ENCODE assay signal across 8 cellular contexts in the genomic region with DNA sequence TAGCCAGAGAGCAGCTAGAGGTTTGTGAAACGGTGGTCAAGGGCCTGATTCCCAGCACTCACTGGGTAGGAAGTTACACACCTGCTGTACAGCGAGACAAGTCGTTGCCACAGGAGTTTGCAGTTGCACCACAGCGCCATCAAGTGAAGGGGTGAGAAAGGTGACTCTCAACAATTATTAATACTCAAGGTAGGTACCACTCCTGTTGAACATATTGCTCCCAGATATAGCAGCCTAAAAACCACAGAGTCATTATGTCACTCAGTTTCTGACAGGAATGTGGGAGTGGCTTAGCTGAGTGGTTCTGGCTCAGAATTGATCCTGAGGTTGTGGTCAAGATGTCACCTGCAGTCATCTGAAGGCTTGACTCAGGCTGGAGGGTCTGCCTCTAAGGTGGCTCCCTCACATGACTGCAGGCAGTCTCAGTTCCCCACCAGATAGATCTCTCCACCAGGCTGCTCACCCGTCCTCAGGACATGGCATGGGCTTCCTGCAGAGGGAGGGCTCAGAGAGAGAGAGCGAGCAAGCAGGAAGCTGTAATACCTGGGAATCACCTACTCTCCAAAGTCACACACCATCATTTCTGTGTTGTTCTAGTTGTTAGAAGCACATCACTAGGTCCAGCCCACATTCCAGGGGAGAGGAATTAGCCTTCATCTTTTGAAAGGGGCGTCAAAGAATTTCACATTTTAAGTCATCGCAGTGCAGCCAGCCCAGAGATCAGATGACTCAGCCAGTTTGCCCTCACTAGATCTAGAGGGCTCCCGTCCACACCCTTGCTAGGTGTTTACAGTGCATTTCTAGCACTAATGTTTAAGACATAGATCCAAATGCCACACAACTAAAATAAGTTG. TPM values are rescaled to one million over a fixed set of nuclear protein-coding genes. Genes with fewer than 3 reads are reported as not detected.
A peak's percentile ranks its signal among the peaks of the same experiment; 100 is the strongest.
DNase-seq lines count a peak whose midpoint lies in the region; ATAC-seq, FAIRE-seq and TF ChIP-seq lines count a peak whose summit lies in the region.

No MANE protein-coding gene starts in this region.

- in situ Hi-C loops in GM23248 (cut with MboI), result no loop called here
- in situ Hi-C loops in GM12878 (cut with MboI), result no loop called here

- no peaks in the 10 kb centered on the region for H4K20me1 ChIP-seq in GM23248 (ENCODE audit: insufficient read depth)
- no peaks in the 10 kb centered on the region for H4K20me1 ChIP-seq in GM12878 (ENCODE audit: control insufficient read depth, insufficient read depth)

- RAD21 ChIA-PET in GM12878 (lab: Charles Lee; ENCODE audit: unreplicated experiment), result interaction anchor here (0.6 to 1.4 kb wide), 2 partner anchors 10 to 29 kb away, joined by 3 to 4 read pairs; no protein-coding TSS in a partner anchor

- H3K27ac Mint-ChIP-seq in Calu3 (ENCODE audit: unreplicated experiment), result peak overlapping the region; percentile 69

- peaks cover 5% of the 10 kb centered on the region for H3K36me3 Mint-ChIP-seq in Calu3 (ENCODE audit: insufficient read depth, unreplicated experiment)

- DNase-seq in Calu3 (peak; percentile 79), GM23248 (peak; percentile 42), OCI-M1 (lab: John Stamatoyannopoulos, UW) (peak; percentile 73), GM12878 (ENCODE audit: low read depth, low spot score) (no peak), small intestine (peak; percentile 81), NCI-H1048 (lab: John Stamatoyannopoulos, UW) (no peak), NCI-H774 (lab: John Stamatoyannopoulos, UW) (no peak), AG08396 (ENCODE audit: low spot score) (no peak)

- TF ChIP-seq EP300 in GM12878 (IDR thresholded peaks at IDR 0.05; ENCODE audit: borderline replicate concordance in 1 of 2, control insufficient read depth in 1 of 2, low read depth in 2 of 2, low read length in 2 of 2), result no peak

- H3K9ac ChIP-seq in GM23248 (no peak overlapping the region), GM12878 (ENCODE audit: control insufficient read depth, insufficient read depth, low read length) (no peak overlapping the region)

- intact Hi-C loops in Calu3 (cut with micrococcal nuclease; ENCODE audit: unreplicated experiment), result loop anchor here (1.0 to 10.0 kb wide), 2 partner anchors 95 to 126 kb away; no protein-coding TSS in a partner anchor
- intact Hi-C loops in GM12878 (cut with micrococcal nuclease; ENCODE audit: unreplicated experiment), result loop anchor here (1.0 kb wide), 1 partner anchor 95 kb away; no protein-coding TSS in a partner anchor

- SMC1A ChIA-PET in GM12878 (lab: Charles Lee; ENCODE audit: uncharacterized antibody, unreplicated experiment), result interaction anchor here (0.6 to 1.8 kb wide), 6 partner anchors 10 to 99 kb away, joined by 3 to 8 read pairs (median 3); no protein-coding TSS in a partner anchor

- H3K36me3 ChIP-seq in GM23248 (ENCODE audit: low read depth) (no peaks in the 10 kb centered on the region), GM12878 (ENCODE audit: control insufficient read depth in 2 of 2, insufficient read depth in 2 of 2, low read length in 1 of 2) (no peaks in the 10 kb centered on the region), small intestine (ENCODE audit: control insufficient read depth in 2 of 2, insufficient read depth in 2 of 2, low read length in 2 of 2) (no peaks in the 10 kb centered on the region)

- WGBS in GM23248 (ENCODE audit: low coverage in 1 of 2, low lambda C conversion rate in 2 of 2, missing lambda C conversion rate in 2 of 2), 2 experiments, result 74 to 75% methylated on average over 9 of the region's 9 CpGs
- WGBS in GM12878 (ENCODE audit: insufficient coverage, insufficient replicate concordance, low lambda C conversion rate, missing lambda C conversion rate), result 17% methylated on average over 9 of the region's 9 CpGs
- 26 to 51% (median 28%) methylated on average over 9 of the region's 9 CpGs for WGBS in small intestine, 3 donors

- peak; percentile 93 for ATAC-seq in GM12878

- TF ChIP-seq CTCF in Calu3 (IDR thresholded peaks at IDR 0.05; ENCODE audit: unreplicated experiment) (peak; percentile 49), GM12878 (IDR thresholded peaks at IDR 0.05 in 2 of 3, conservative IDR thresholded peaks at IDR 0.05 in 1 of 3; ENCODE audit: control insufficient read depth in 2 of 3, extremely low read depth in 1 of 3, insufficient read depth in 1 of 3, low read depth in 3 of 3, low read length in 3 of 3) (peak; percentile 35 to 74 (median 59))

- peak; percentile 23 for FAIRE-seq in GM12878 (lab: Jason Lieb, UNC)
- FAIRE-seq in small intestine (lab: Jason Lieb, UNC), result no peak

- POLR2A ChIA-PET in GM12878 (lab: Charles Lee), result no interaction called here

- BruUV-seq in Calu3 (replicated peaks; lab: Mats Ljungman, UMichigan), result no TSS peak
- no TSS peak for BruUV-seq in GM12878 (replicated peaks; lab: Mats Ljungman, UMichigan)

- no peaks in the 10 kb centered on the region for H3K27me3 Mint-ChIP-seq in Calu3 (ENCODE audit: unreplicated experiment)

- TF ChIP-seq POLR2A in GM12878 (IDR thresholded peaks at IDR 0.05; ENCODE audit: low read depth, low read length), result no peak

- peak; percentile 22; the same call in 1 of the 2 replicates for TF ChIP-seq RAD21 in GM12878 (IDR thresholded peaks at IDR 0.05; ENCODE audit: insufficient read depth, low read depth, low read length)

- peak overlapping the region; percentile 55 for H3K4me3 Mint-ChIP-seq in Calu3 (ENCODE audit: low read depth, unreplicated experiment)

- H3K79me2 ChIP-seq in GM23248 (ENCODE audit: insufficient read depth), result no peaks in the 10 kb centered on the region
- no peaks in the 10 kb centered on the region for H3K79me2 ChIP-seq in GM12878 (ENCODE audit: control insufficient read depth, insufficient read depth, low read length)

- no peaks in the 10 kb centered on the region for H3K9me2 ChIP-seq in GM23248 (ENCODE audit: insufficient read depth)

- H3K27me3 ChIP-seq in GM23248 (replicated peaks; ENCODE audit: insufficient read depth) (no peaks in the 10 kb centered on the region), GM12878 (replicated peaks in 1 of 2; ENCODE audit: control insufficient read depth in 2 of 2, insufficient read depth in 2 of 2, low read length in 1 of 2) (no peaks in the 10 kb centered on the region), small intestine (ENCODE audit: control insufficient read depth in 2 of 2, insufficient read depth in 2 of 2, low read length in 2 of 2) (no peaks in the 10 kb centered on the region)

- CTCF ChIA-PET in Calu3 (lab: Charles Lee), result interaction anchor here (0.6 kb wide), 2 partner anchors 19 to 136 kb away, joined by 3 read pairs; no protein-coding TSS in a partner anchor
- CTCF ChIA-PET in GM12878 (lab: Yijun Ruan, JAX), result interaction anchor here (0.9 to 2.2 kb wide), 7 partner anchors 80 to 189 kb away, joined by 3 to 7 read pairs (median 5); no protein-coding TSS in a partner anchor

- no peak overlapping the region for H3K27ac ChIP-seq in GM23248
- no peak overlapping the region for H3K27ac ChIP-seq in GM12878 (ENCODE audit: control insufficient read depth, insufficient read depth)
- H3K27ac ChIP-seq in small intestine (ENCODE audit: low read depth in 1 of 2, low read length in 1 of 2), result no peak overlapping the region

- H3K4me3 ChIP-seq in GM23248, result no peak overlapping the region
- no peak overlapping the region for H3K4me3 ChIP-seq in GM12878
- H3K4me3 ChIP-seq in small intestine (ENCODE audit: low read depth in 1 of 2, low read length in 2 of 2), result no peak overlapping the region

- peaks cover 10% of the 10 kb centered on the region for H3F3A ChIP-seq in GM23248 (ENCODE audit: insufficient read depth)

- no peaks in the 10 kb centered on the region for H3K9me3 Mint-ChIP-seq in Calu3 (ENCODE audit: low read depth, unreplicated experiment)

- H3K4me1 ChIP-seq in GM23248 (ENCODE audit: insufficient read depth) (peaks cover 25% of the 10 kb centered on the region), GM12878 (ENCODE audit: control insufficient read depth, insufficient read depth, low read length) (no peaks in the 10 kb centered on the region), small intestine (ENCODE audit: control insufficient read depth in 2 of 2, insufficient read depth in 1 of 2, low read depth in 1 of 2, low read length in 1 of 2) (no peaks in the 10 kb centered on the region)

- H3K9me3 ChIP-seq in GM23248 (ENCODE audit: low read depth) (no peaks in the 10 kb centered on the region), GM12878 (replicated peaks; ENCODE audit: control insufficient read depth, insufficient read depth, low read length) (no peaks in the 10 kb centered on the region), small intestine (ENCODE audit: control insufficient read depth, low read depth) (no peaks in the 10 kb centered on the region)

- peaks cover 8% of the 10 kb centered on the region for H3K4me1 Mint-ChIP-seq in Calu3 (ENCODE audit: low read depth, unreplicated experiment)

- H2AFZ ChIP-seq in GM23248, result 0 out of 2 replicates have a peak overlapping the region, but pooled peaks have one; percentile 2
- no peak overlapping the region for H2AFZ ChIP-seq in GM12878 (ENCODE audit: control insufficient read depth, low read depth, low read length)

- H3K4me2 ChIP-seq in GM23248 (ENCODE audit: unreplicated experiment), result no peak overlapping the region
- no peak overlapping the region for H3K4me2 ChIP-seq in GM12878 (ENCODE audit: control insufficient read depth, insufficient read depth)

RNA-seq across cellular contexts. Expression of gene ANO10, which starts 17.0 kb away (rescaled TPM):
- total RNA-seq in Calu3 (2022) (22.9 and 26.8 TPM in 2 replicates), GM12878 (2014; rRNA removed) (1.1 and 2.8 TPM in 2 replicates), GM12878 (2014; rRNA removed; fragmentation: Illumina TruSeq; extraction: Trizol) (1.3 and 1.5 TPM in 2 replicates), GM12878 (2021) (1.6 and 2.8 TPM in 2 replicates)
- total RNA-seq in GM23248 (2014; rRNA removed; shearing (Covaris generic)), result 45.0 and 51.1 TPM in 2 replicates
- polyA plus RNA-seq in GM23248 (2016; fragmentation: Nextera tagmentation; extraction: Ambion mirVana) (73.2 and 74.4 TPM in 2 replicates), GM12878 (2011; rRNA removed) (21.9 and 37.1 TPM in 2 replicates), GM12878 (2014; fragmentation: Illumina TruSeq; extraction: Trizol) (2.0 and 4.5 TPM in 2 replicates), GM12878 (2014; fragmentation: Nextera tagmentation; extraction: Ambion mirVana) (under 1 TPM; 0.29 to 0.37 TPM), GM12878 (2014; rRNA removed) (0.90 and 1.0 TPM in 2 replicates), GM12878 (2016; fragmentation: Nextera tagmentation; extraction: Ambion mirVana) (1 to 10 TPM; 2.0 to 2.9 TPM), small intestine (10 to 100 TPM; 29.7 to 45.6 (median 30.4) TPM)
- 9.8 and 12.7 TPM in 2 replicates for total RNA-seq in GM12878 (2013; cell fraction: nucleolus; rRNA removed)
- 0.77 TPM for polyA plus RNA-seq in GM12878 (2011; ENCODE audit: low read depth)
- polyA plus RNA-seq in GM12878 (2011; cell fraction: cytosol; rRNA removed), result 15.0 and 15.2 TPM in 2 replicates
- 13.8 and 17.2 TPM in 2 replicates for polyA plus RNA-seq in GM12878 (2011; cell fraction: nucleus; rRNA removed)
- polyA plus RNA-seq in GM12878 (2012), result 0.72 and 1.3 TPM in 2 replicates
- 41.0 and 42.5 TPM in 2 replicates for polyA minus RNA-seq in GM12878 (2011; rRNA and poly(A)+ RNA removed)
- 8.3 and 10.8 TPM in 2 replicates for polyA minus RNA-seq in GM12878 (2011; cell fraction: cytosol; rRNA and poly(A)+ RNA removed)
- polyA minus RNA-seq in GM12878 (2011; cell fraction: nucleus; rRNA and poly(A)+ RNA removed), result 28.5 and 43.5 TPM in 2 replicates

RNA-seq across cellular contexts. Expression of gene ABHD5, which starts 51.9 kb away (rescaled TPM):
- total RNA-seq in Calu3 (2022), result 17.2 and 20.3 TPM in 2 replicates
- total RNA-seq in GM23248 (2014; rRNA removed; shearing (Covaris generic)), result 45.5 and 54.3 TPM in 2 replicates
- 31.4 and 32.3 TPM in 2 replicates for polyA plus RNA-seq in GM23248 (2016; fragmentation: Nextera tagmentation; extraction: Ambion mirVana)
- 13.8 and 18.3 TPM in 2 replicates for total RNA-seq in GM12878 (2013; cell fraction: nucleolus; rRNA removed)
- total RNA-seq in GM12878 (2014; rRNA removed), result 6.9 and 10.5 TPM in 2 replicates
- total RNA-seq in GM12878 (2014; rRNA removed; fragmentation: Illumina TruSeq; extraction: Trizol), result 9.8 and 10.7 TPM in 2 replicates
- total RNA-seq in GM12878 (2021), result 7.7 and 8.1 TPM in 2 replicates
- polyA plus RNA-seq in GM12878 (2011; ENCODE audit: low read depth), result 3.6 TPM
- 24.4 and 29.4 TPM in 2 replicates for polyA plus RNA-seq in GM12878 (2011; rRNA removed)
- polyA plus RNA-seq in GM12878 (2011; cell fraction: cytosol; rRNA removed), result 13.5 and 14.0 TPM in 2 replicates
- polyA plus RNA-seq in GM12878 (2011; cell fraction: nucleus; rRNA removed), result 13.4 and 14.8 TPM in 2 replicates
- 4.8 TPM in 2 replicates for polyA plus RNA-seq in GM12878 (2012)
- 9.7 and 11.5 TPM in 2 replicates for polyA plus RNA-seq in GM12878 (2014; fragmentation: Illumina TruSeq; extraction: Trizol)
- 1 to 10 TPM; 5.5 to 6.8 TPM for polyA plus RNA-seq in GM12878 (2014; fragmentation: Nextera tagmentation; extraction: Ambion mirVana)
- polyA plus RNA-seq in GM12878 (2014; rRNA removed), result 8.1 and 8.2 TPM in 2 replicates
- polyA plus RNA-seq in GM12878 (2016; fragmentation: Nextera tagmentation; extraction: Ambion mirVana), result 10 to 100 TPM; 11.3 to 12.0 TPM
- polyA minus RNA-seq in GM12878 (2011; rRNA and poly(A)+ RNA removed), result 20.2 and 22.2 TPM in 2 replicates
- 7.8 TPM in 2 replicates for polyA minus RNA-seq in GM12878 (2011; cell fraction: cytosol; rRNA and poly(A)+ RNA removed)
- 8.2 and 18.8 TPM in 2 replicates for polyA minus RNA-seq in GM12878 (2011; cell fraction: nucleus; rRNA and poly(A)+ RNA removed)
- 10 to 100 TPM; 13.8 to 30.0 (median 27.8) TPM for polyA plus RNA-seq in small intestine

Comparison
In these comparisons a context has a peak if more than half of its experiments do, and no peak if none do; other contexts are left out.
1. DNase-seq: peak in Calu3 (single experiment), GM23248 (single experiment), OCI-M1 (single experiment) and small intestine (single experiment); none in GM12878 (single experiment), NCI-H1048 (single experiment), NCI-H774 (single experiment) and AG08396 (single experiment).